In genomic region chr1:151325231-151325630, GRCh38 we compare ENCODE assay signal across 1 cellular context.
TF ChIP-seq lines count a peak whose summit lies in the region.

No MANE protein-coding gene starts in this region.

TF ChIP-seq in GM23338, 12 proteins besides CTCF, POLR2A, EP300 and RAD21:
- TF ChIP-seq, protein P1, sequence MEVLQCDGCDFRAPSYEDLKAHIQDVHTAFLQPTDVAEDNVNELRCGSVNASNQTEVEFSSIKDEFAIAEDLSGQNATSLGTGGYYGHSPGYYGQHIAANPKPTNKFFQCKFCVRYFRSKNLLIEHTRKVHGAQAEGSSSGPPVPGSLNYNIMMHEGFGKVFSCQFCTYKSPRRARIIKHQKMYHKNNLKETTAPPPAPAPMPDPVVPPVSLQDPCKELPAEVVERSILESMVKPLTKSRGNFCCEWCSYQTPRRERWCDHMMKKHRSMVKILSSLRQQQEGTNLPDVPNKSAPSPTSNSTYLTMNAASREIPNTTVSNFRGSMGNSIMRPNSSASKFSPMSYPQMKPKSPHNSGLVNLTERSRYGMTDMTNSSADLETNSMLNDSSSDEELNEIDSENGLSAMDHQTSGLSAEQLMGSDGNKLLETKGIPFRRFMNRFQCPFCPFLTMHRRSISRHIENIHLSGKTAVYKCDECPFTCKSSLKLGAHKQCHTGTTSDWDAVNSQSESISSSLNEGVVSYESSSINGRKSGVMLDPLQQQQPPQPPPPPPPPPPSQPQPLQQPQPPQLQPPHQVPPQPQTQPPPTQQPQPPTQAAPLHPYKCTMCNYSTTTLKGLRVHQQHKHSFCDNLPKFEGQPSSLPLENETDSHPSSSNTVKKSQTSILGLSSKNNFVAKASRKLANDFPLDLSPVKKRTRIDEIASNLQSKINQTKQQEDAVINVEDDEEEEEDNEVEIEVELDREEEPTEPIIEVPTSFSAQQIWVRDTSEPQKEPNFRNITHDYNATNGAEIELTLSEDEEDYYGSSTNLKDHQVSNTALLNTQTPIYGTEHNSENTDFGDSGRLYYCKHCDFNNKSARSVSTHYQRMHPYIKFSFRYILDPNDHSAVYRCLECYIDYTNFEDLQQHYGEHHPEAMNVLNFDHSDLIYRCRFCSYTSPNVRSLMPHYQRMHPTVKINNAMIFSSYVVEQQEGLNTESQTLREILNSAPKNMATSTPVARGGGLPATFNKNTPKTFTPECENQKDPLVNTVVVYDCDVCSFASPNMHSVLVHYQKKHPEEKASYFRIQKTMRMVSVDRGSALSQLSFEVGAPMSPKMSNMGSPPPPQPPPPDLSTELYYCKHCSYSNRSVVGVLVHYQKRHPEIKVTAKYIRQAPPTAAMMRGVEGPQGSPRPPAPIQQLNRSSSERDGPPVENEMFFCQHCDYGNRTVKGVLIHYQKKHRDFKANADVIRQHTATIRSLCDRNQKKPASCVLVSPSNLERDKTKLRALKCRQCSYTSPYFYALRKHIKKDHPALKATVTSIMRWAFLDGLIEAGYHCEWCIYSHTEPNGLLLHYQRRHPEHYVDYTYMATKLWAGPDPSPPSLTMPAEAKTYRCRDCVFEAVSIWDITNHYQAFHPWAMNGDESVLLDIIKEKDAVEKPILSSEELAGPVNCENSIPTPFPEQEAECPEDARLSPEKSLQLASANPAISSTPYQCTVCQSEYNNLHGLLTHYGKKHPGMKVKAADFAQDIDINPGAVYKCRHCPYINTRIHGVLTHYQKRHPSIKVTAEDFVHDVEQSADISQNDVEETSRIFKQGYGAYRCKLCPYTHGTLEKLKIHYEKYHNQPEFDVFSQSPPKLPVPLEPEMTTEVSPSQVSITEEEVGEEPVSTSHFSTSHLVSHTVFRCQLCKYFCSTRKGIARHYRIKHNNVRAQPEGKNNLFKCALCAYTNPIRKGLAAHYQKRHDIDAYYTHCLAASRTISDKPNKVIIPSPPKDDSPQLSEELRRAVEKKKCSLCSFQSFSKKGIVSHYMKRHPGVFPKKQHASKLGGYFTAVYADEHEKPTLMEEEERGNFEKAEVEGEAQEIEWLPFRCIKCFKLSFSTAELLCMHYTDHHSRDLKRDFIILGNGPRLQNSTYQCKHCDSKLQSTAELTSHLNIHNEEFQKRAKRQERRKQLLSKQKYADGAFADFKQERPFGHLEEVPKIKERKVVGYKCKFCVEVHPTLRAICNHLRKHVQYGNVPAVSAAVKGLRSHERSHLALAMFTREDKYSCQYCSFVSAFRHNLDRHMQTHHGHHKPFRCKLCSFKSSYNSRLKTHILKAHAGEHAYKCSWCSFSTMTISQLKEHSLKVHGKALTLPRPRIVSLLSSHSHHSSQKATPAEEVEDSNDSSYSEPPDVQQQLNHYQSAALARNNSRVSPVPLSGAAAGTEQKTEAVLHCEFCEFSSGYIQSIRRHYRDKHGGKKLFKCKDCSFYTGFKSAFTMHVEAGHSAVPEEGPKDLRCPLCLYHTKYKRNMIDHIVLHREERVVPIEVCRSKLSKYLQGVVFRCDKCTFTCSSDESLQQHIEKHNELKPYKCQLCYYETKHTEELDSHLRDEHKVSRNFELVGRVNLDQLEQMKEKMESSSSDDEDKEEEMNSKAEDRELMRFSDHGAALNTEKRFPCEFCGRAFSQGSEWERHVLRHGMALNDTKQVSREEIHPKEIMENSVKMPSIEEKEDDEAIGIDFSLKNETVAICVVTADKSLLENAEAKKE (CRISPR knock-in tag; IDR thresholded peaks at IDR 0.05) = no peak
- TF ChIP-seq, protein P2, sequence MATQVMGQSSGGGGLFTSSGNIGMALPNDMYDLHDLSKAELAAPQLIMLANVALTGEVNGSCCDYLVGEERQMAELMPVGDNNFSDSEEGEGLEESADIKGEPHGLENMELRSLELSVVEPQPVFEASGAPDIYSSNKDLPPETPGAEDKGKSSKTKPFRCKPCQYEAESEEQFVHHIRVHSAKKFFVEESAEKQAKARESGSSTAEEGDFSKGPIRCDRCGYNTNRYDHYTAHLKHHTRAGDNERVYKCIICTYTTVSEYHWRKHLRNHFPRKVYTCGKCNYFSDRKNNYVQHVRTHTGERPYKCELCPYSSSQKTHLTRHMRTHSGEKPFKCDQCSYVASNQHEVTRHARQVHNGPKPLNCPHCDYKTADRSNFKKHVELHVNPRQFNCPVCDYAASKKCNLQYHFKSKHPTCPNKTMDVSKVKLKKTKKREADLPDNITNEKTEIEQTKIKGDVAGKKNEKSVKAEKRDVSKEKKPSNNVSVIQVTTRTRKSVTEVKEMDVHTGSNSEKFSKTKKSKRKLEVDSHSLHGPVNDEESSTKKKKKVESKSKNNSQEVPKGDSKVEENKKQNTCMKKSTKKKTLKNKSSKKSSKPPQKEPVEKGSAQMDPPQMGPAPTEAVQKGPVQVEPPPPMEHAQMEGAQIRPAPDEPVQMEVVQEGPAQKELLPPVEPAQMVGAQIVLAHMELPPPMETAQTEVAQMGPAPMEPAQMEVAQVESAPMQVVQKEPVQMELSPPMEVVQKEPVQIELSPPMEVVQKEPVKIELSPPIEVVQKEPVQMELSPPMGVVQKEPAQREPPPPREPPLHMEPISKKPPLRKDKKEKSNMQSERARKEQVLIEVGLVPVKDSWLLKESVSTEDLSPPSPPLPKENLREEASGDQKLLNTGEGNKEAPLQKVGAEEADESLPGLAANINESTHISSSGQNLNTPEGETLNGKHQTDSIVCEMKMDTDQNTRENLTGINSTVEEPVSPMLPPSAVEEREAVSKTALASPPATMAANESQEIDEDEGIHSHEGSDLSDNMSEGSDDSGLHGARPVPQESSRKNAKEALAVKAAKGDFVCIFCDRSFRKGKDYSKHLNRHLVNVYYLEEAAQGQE (IDR thresholded peaks at IDR 0.05; ENCODE audit: unreplicated experiment) = no peak
- TF ChIP-seq ZNF331 (CRISPR knock-in tag; IDR thresholded peaks at IDR 0.05; ENCODE audit: low read depth) = no peak
- TF ChIP-seq, protein P3, sequence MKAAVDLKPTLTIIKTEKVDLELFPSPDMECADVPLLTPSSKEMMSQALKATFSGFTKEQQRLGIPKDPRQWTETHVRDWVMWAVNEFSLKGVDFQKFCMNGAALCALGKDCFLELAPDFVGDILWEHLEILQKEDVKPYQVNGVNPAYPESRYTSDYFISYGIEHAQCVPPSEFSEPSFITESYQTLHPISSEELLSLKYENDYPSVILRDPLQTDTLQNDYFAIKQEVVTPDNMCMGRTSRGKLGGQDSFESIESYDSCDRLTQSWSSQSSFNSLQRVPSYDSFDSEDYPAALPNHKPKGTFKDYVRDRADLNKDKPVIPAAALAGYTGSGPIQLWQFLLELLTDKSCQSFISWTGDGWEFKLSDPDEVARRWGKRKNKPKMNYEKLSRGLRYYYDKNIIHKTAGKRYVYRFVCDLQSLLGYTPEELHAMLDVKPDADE (IDR thresholded peaks at IDR 0.05) = no peak
- TF ChIP-seq POLR2AphosphoS5 (IDR thresholded peaks at IDR 0.05; ENCODE audit: low read depth) = no peak
- TF ChIP-seq ZNF114 (CRISPR knock-in tag; IDR thresholded peaks at IDR 0.05) = no peak
- no peak for TF ChIP-seq EZH2phosphoT487 (IDR thresholded peaks at IDR 0.05; ENCODE audit: unreplicated experiment)
- TF ChIP-seq NANOG (IDR thresholded peaks at IDR 0.05; ENCODE audit: borderline replicate concordance) = no peak
- TF ChIP-seq CREB1 (CRISPR knock-in tag; IDR thresholded peaks at IDR 0.05; ENCODE audit: low read depth) = no peak
- no peak for TF ChIP-seq JUNB (IDR thresholded peaks at IDR 0.05; ENCODE audit: unreplicated experiment)
- TF ChIP-seq STAT1 (IDR thresholded peaks at IDR 0.05; ENCODE audit: unreplicated experiment) = no peak
- TF ChIP-seq EZH2 (IDR thresholded peaks at IDR 0.05; ENCODE audit: low read depth, unreplicated experiment) = no peak
TF ChIP-seq in GM23338: peak in this region for 0.
